Comparison of ENCODE assay signal across 1 cellular context in the genomic region with DNA sequence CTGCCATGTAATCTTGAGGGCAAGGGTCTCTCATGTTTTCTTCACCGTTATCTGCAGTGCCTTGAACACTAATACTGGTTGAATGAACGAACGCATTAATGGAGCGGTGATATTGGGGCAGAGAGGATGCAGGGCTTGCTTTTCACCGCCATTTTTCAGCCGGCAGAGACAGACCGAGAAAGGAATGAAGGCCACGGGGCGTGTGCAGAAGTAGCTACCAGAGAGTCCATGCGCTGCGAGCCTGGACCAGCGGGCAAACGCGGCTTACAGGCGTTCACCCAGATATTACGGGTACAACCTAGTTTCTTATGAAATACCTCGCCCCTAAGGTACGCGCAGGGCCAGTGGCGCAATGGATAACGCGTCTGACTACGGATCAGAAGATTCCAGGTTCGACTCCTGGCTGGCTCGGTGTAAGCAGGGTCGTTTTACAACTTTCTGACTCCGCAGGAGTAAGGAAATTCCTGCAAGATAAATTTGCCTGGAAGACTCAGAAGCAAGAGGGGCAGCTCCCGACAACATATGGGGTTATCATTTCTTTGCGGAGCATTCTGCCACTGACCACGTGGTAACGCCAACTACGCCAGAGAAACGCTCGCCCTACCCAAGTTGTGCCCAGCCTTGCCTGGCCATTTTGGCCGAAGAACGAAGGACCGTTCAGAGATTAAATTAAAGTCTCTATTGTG.
TF ChIP-seq lines count a peak whose summit lies in the region.

No MANE protein-coding gene starts in this region.

TF ChIP-seq in PFSK-1, 5 proteins besides CTCF, POLR2A, EP300 and RAD21 (continued from another document):
- TF ChIP-seq, protein P1, sequence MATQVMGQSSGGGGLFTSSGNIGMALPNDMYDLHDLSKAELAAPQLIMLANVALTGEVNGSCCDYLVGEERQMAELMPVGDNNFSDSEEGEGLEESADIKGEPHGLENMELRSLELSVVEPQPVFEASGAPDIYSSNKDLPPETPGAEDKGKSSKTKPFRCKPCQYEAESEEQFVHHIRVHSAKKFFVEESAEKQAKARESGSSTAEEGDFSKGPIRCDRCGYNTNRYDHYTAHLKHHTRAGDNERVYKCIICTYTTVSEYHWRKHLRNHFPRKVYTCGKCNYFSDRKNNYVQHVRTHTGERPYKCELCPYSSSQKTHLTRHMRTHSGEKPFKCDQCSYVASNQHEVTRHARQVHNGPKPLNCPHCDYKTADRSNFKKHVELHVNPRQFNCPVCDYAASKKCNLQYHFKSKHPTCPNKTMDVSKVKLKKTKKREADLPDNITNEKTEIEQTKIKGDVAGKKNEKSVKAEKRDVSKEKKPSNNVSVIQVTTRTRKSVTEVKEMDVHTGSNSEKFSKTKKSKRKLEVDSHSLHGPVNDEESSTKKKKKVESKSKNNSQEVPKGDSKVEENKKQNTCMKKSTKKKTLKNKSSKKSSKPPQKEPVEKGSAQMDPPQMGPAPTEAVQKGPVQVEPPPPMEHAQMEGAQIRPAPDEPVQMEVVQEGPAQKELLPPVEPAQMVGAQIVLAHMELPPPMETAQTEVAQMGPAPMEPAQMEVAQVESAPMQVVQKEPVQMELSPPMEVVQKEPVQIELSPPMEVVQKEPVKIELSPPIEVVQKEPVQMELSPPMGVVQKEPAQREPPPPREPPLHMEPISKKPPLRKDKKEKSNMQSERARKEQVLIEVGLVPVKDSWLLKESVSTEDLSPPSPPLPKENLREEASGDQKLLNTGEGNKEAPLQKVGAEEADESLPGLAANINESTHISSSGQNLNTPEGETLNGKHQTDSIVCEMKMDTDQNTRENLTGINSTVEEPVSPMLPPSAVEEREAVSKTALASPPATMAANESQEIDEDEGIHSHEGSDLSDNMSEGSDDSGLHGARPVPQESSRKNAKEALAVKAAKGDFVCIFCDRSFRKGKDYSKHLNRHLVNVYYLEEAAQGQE (IDR thresholded peaks at IDR 0.05; ENCODE audit: insufficient read depth in 1 of 2, low read depth in 2 of 2, low read length in 2 of 2): no peak
